In the genomic region with DNA sequence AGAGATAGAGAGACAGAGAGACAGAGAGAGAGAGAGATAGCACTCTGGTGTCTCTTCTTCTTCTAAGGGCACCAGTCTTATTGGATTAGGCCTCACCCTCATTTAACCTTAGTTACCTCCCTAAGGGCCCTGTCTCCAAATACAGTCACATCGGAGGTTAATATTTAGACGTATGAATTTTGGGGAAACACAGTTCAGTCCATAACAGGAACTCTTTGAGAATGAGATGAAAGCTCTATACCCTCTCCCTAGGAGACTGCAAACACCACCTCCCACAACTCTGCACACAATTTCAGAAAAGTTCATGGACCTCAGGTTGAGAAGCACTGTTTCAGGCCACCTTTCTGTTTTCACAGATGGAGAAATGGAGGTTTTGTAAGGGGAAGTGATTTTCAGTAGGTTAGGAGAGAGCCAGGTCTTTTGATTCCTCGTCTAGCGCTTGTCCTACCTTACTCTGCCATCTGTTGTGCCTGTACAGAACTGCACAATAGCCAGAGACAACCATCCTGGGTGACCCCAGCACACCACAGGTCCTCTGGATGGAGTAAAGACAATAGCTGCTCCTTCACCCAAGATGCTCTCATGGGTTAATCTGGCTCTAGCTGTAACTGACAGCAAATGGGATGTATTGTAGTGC, we compare ENCODE assay signal across 9 cellular contexts. TPM values are rescaled to one million over a fixed set of nuclear protein-coding genes. Genes with fewer than 3 reads are reported as not detected.
A peak's percentile ranks its signal among the peaks of the same experiment; 100 is the strongest.
DNase-seq lines count a peak whose midpoint lies in the region; ATAC-seq and TF ChIP-seq lines count a peak whose summit lies in the region.
"Had no signal": no experiment of that assay in that cellular context is flagged by ENCODE, and none has a peak within 500 bp of the region (broad histone marks: within the 10 kb centered on the region; RNA-seq: fewer than 3 reads in every experiment).

No MANE protein-coding gene starts in this region.

- H3K4me1 ChIP-seq in OCI-LY1 (ENCODE audit: insufficient read depth, low read length, severe bottlenecking) (no peaks in the 10 kb centered on the region), esophagus squamous epithelium (no peaks in the 10 kb centered on the region)

- no peak overlapping the region for H3K4me3 ChIP-seq in OCI-LY1 (ENCODE audit: low read depth, low read length, poor library complexity, severe bottlenecking)
- no peak overlapping the region for H3K4me3 ChIP-seq in esophagus squamous epithelium

- H4K20me1 ChIP-seq in OCI-LY1 (ENCODE audit: insufficient read depth, low read length): no peaks in the 10 kb centered on the region

- H3K79me2 ChIP-seq in OCI-LY1 (ENCODE audit: insufficient read depth, low read length): no peaks in the 10 kb centered on the region

- no peak overlapping the region for H2AFZ ChIP-seq in OCI-LY1 (ENCODE audit: low read length)

- no peak overlapping the region for H3K9ac ChIP-seq in OCI-LY1 (ENCODE audit: low read length)

- H3K27me3 ChIP-seq in OCI-LY1 (ENCODE audit: insufficient read depth, low read length): no peaks in the 10 kb centered on the region
- H3K27me3 ChIP-seq in esophagus squamous epithelium: no peaks in the 10 kb centered on the region

- H3F3A ChIP-seq in OCI-LY1 (ENCODE audit: insufficient read depth, low read length): no peaks in the 10 kb centered on the region

- H3K27ac ChIP-seq in OCI-LY1 (ENCODE audit: low read depth, low read length, poor library complexity, severe bottlenecking): no peak overlapping the region
- H3K27ac ChIP-seq in esophagus squamous epithelium: no peak overlapping the region

- H3K36me3 ChIP-seq in OCI-LY1 (ENCODE audit: insufficient read depth, low read length) (no peaks in the 10 kb centered on the region), esophagus squamous epithelium (no peaks in the 10 kb centered on the region)

- H3K9me3 ChIP-seq in OCI-LY1 (ENCODE audit: low read length) (no peaks in the 10 kb centered on the region), esophagus squamous epithelium (no peaks in the 10 kb centered on the region)

- TF ChIP-seq POLR2A in esophagus squamous epithelium (IDR thresholded peaks at IDR 0.05): no peak

- no peaks in the 10 kb centered on the region for H3K9me2 ChIP-seq in OCI-LY1 (ENCODE audit: low read depth, low read length)

- ATAC-seq in GM21786 (IDR thresholded peaks at IDR 0.05; ENCODE audit: unreplicated experiment): peak; percentile 88

- DNase-seq in NCI-H510A treated with DMSO at 0.1 percent for 48 hours (lab: John Stamatoyannopoulos, UW) (peak; percentile 40), NCI-H510A (lab: John Stamatoyannopoulos, UW) (no peak), glomerular visceral epithelial cell (ENCODE audit: extremely low spot score) (peak; percentile 13), esophagus squamous epithelium (lab: John Stamatoyannopoulos, UW) (no peak), anterior cingulate cortex (lab: John Stamatoyannopoulos, UW) (no peak), nucleus accumbens (lab: John Stamatoyannopoulos, UW) (no peak)

- TF ChIP-seq CTCF in OCI-LY1 (IDR thresholded peaks at IDR 0.05; ENCODE audit: low read length) (peak; percentile 22; the same call in 1 of the 2 replicates), esophagus squamous epithelium (IDR thresholded peaks at IDR 0.05) (no peak)

- no peak overlapping the region for H3K4me2 ChIP-seq in OCI-LY1 (ENCODE audit: low read length)

- WGBS in esophagus squamous epithelium, 2 donors: 73 to 74% methylated on average over 2 to 4 of the region's 4 CpGs

- intact Hi-C loops in esophagus squamous epithelium (cut with DNase I): no loop called here

RNA-seq across cellular contexts. Expression of a gene that starts 32.1 kb away (rescaled TPM):
- total RNA-seq in esophagus squamous epithelium: 1 to 10 TPM in 1 of 4 donors, not detected in 3; 1.3 TPM
- total RNA-seq: RPMI7951 had no signal

Comparison
In these comparisons a context has a peak if more than half of its experiments do, and no peak if none do; other contexts are left out.
1. DNase-seq: peak in NCI-H510A treated with DMSO at 0.1 percent for 48 hours (single experiment) and glomerular visceral epithelial cell (single experiment); none in NCI-H510A (single experiment), esophagus squamous epithelium (single experiment), anterior cingulate cortex (0 of 58) and nucleus accumbens (0 of 56).